Comparison of ENCODE assay signal across 21 cellular contexts in genomic region chr15:56838085-56838484, GRCh38.
DNase-seq lines count a peak whose midpoint lies in the region; ATAC-seq and TF ChIP-seq lines count a peak whose summit lies in the region.
"Had no signal": no experiment of that assay in that cellular context is flagged by ENCODE, and none has a peak within 500 bp of the region (broad histone marks: within the 10 kb centered on the region; RNA-seq: fewer than 3 reads in every experiment).

No MANE protein-coding gene starts in this region.

- no peak for ATAC-seq in SK-N-SH treated with all-trans-retinoic acid at 6 μM for 48 hours
- no peak for ATAC-seq in IMR-90 (ENCODE audit: low read depth)
- peak; percentile 92 for ATAC-seq in activated B cell treated with CpG ODN at 0.5 μM for 24 hours (ENCODE audit: low read depth)
- ATAC-seq in stimulated activated memory B cell treated with anti-CD40 and anti-IgM and Interleukin-4, amounts not matched to agents 10 μg/mL and 1 μg/mL and 100 μg/mL, for 72 hours, result peak; percentile 81
- no peak for ATAC-seq in HG03045 (IDR thresholded peaks at IDR 0.05; ENCODE audit: unreplicated experiment)
- ATAC-seq: K562 had no signal

- POLR2A ChIA-PET in SK-N-SH (lab: Yijun Ruan, JAX) (no interaction called here), IMR-90 (lab: Charles Lee; ENCODE audit: unreplicated experiment) (no interaction called here), activated B cell treated with CpG ODN at 0.5 μM for 24 hours (lab: Charles Lee) (interaction anchor here (1.0 kb wide), 1 partner anchor 104 kb away, joined by 3 read pairs; no protein-coding TSS in a partner anchor)

- 0 out of 2 replicates have a peak overlapping the region, but pooled peaks have one; percentile 57 for H3K14ac ChIP-seq in IMR-90 (replicated peaks; ENCODE audit: low read depth, low read length)

- DNase-seq in SK-N-SH, result no peak
- DNase-seq in IMR-90, result no peak
- DNase-seq in activated B cell treated with CpG ODN at 0.5 μM for 24 hours, result no peak
- no peak for DNase-seq in Ammon's horn (ENCODE audit: low spot score)
- DNase-seq in NCI-H187 treated with DMSO at 0.1 percent for 48 hours (lab: John Stamatoyannopoulos, UW), result no peak
- DNase-seq: BE2C; CD4-positive, alpha-beta memory T cell; DMS153; EL; H9; MV-4-11; NCI-H1417; NCI-H187; NCI-H2227 treated with DMSO at 0.1 percent for 48 hours; NCI-H524 treated with DMSO at 0.1 percent for 48 hours; Peyer's patch had no signal

- H3K4me3 ChIP-seq in SK-N-SH (ENCODE audit: low read depth in 2 of 2, low read length in 1 of 2), result no peak overlapping the region
- H3K4me3 ChIP-seq in IMR-90 (ENCODE audit: insufficient read depth, low read depth, low read length), result no peak overlapping the region
- H3K4me3 ChIP-seq: K562, Peyer's patch had no signal

- peaks cover 2% of the 10 kb centered on the region for H3K9me3 Mint-ChIP-seq in activated B cell treated with CpG ODN at 0.5 μM for 24 hours
- H3K9me3 Mint-ChIP-seq in stimulated activated memory B cell treated with anti-CD40 and anti-IgM and Interleukin-4, amounts not matched to agents 10 μg/mL and 1 μg/mL and 100 μg/mL, for 72 hours, result no peaks in the 10 kb centered on the region
- H3K9me3 Mint-ChIP-seq: H9 had no signal

- peaks cover 8 to 9% of the 10 kb centered on the region in 2 experiments; a peak in 3 of 4 replicates for H3K4me1 ChIP-seq in SK-N-SH (ENCODE audit: control insufficient read depth in 1 of 2, insufficient read depth in 2 of 2, low read depth in 1 of 2, low read length in 1 of 2)
- H3K4me1 ChIP-seq in IMR-90 (ENCODE audit: control insufficient read depth, insufficient read depth, low read length), result peaks cover 5% of the 10 kb centered on the region
- H3K4me1 ChIP-seq: Peyer's patch had no signal

- H4K20me1 ChIP-seq in SK-N-SH (ENCODE audit: insufficient read depth), result no peaks in the 10 kb centered on the region
- no peaks in the 10 kb centered on the region for H4K20me1 ChIP-seq in IMR-90 (ENCODE audit: insufficient read depth, low read length)

- intact Hi-C loops in IMR-90 (cut with micrococcal nuclease), result no loop called here
- intact Hi-C loops in activated B cell treated with CpG ODN at 0.5 μM for 24 hours (cut with micrococcal nuclease), result loop anchor here (2.0 to 5.0 kb wide), 3 partner anchors 49 to 106 kb away; partner anchors contain the start of genes TCF12 and ZNF280D

- H3K56ac ChIP-seq in IMR-90 (ENCODE audit: extremely low read depth, insufficient read depth, low read length), result no peak overlapping the region

- H3K27me3 Mint-ChIP-seq in activated B cell treated with CpG ODN at 0.5 μM for 24 hours, result no peaks in the 10 kb centered on the region
- no peaks in the 10 kb centered on the region for H3K27me3 Mint-ChIP-seq in stimulated activated memory B cell treated with anti-CD40 and anti-IgM and Interleukin-4, amounts not matched to agents 10 μg/mL and 1 μg/mL and 100 μg/mL, for 72 hours
- H3K27me3 Mint-ChIP-seq: CD4-positive, alpha-beta memory T cell had no signal

- no peaks in the 10 kb centered on the region for H3K9me3 ChIP-seq in SK-N-SH
- H3K9me3 ChIP-seq in IMR-90 (ENCODE audit: control insufficient read depth, insufficient read depth, low read length), result no peaks in the 10 kb centered on the region
- H3K9me3 ChIP-seq: BE2C, Peyer's patch had no signal

- no TSS peak for BruUV-seq in IMR-90 (replicated peaks; lab: Mats Ljungman, UMichigan)

- H3K4ac ChIP-seq in IMR-90 (ENCODE audit: low read depth, low read length), result 0 out of 2 replicates have a peak overlapping the region, but pooled peaks have one; percentile 1

- H3K4me3 Mint-ChIP-seq in activated B cell treated with CpG ODN at 0.5 μM for 24 hours, result no peak overlapping the region
- H3K4me3 Mint-ChIP-seq in stimulated activated memory B cell treated with anti-CD40 and anti-IgM and Interleukin-4, amounts not matched to agents 10 μg/mL and 1 μg/mL and 100 μg/mL, for 72 hours, result no peak overlapping the region
- H3K4me3 Mint-ChIP-seq: CD4-positive, alpha-beta memory T cell; H9 had no signal

- TF ChIP-seq CTCF in SK-N-SH (IDR thresholded peaks at IDR 0.05) (no peak), IMR-90 (conservative IDR thresholded peaks at IDR 0.05; ENCODE audit: low read depth, low read length) (no peak), activated B cell treated with CpG ODN at 0.5 μM for 24 hours (IDR thresholded peaks at IDR 0.05) (no peak)

- H2BK15ac ChIP-seq in IMR-90 (ENCODE audit: low read depth, low read length), result no peak overlapping the region

- no peak overlapping the region for H4K91ac ChIP-seq in IMR-90 (ENCODE audit: insufficient read depth, low read depth, low read length)

- TF ChIP-seq EP300 in SK-N-SH (IDR thresholded peaks at IDR 0.05; ENCODE audit: borderline replicate concordance in 1 of 2, low read depth in 1 of 2, low read length in 1 of 2), result no peak

- H2BK20ac ChIP-seq in IMR-90 (ENCODE audit: low read depth, low read length), result peak overlapping the region; percentile 64

- peaks cover 17% of the 10 kb centered on the region for H3F3A ChIP-seq in SK-N-SH (replicated peaks; ENCODE audit: insufficient read depth)

- H3K36me3 ChIP-seq in SK-N-SH (replicated peaks in 1 of 2; ENCODE audit: control insufficient read depth in 1 of 2, insufficient read depth in 2 of 2, low read length in 1 of 2) (no peaks in the 10 kb centered on the region), IMR-90 (ENCODE audit: control insufficient read depth, insufficient read depth, low read length) (no peaks in the 10 kb centered on the region)
- H3K36me3 ChIP-seq: BE2C, Peyer's patch had no signal

- in situ Hi-C loops in IMR-90 (cut with MboI; ENCODE audit: low sequenced_read_pairs), result no loop called here

- H2BK5ac ChIP-seq in IMR-90 (ENCODE audit: low read depth, low read length, poor library complexity, severe bottlenecking), result no peak overlapping the region

- H4K5ac ChIP-seq in IMR-90 (ENCODE audit: low read depth, low read length), result no peak overlapping the region

- no peaks in the 10 kb centered on the region for H3K36me3 Mint-ChIP-seq in activated B cell treated with CpG ODN at 0.5 μM for 24 hours (ENCODE audit: low read depth)
- peaks cover 6% of the 10 kb centered on the region for H3K36me3 Mint-ChIP-seq in stimulated activated memory B cell treated with anti-CD40 and anti-IgM and Interleukin-4, amounts not matched to agents 10 μg/mL and 1 μg/mL and 100 μg/mL, for 72 hours

- peak overlapping the region in 1 of 2 experiments; percentile 61; a peak in 1 of 4 replicates for H3K27ac ChIP-seq in SK-N-SH (ENCODE audit: low read depth in 2 of 2, low read length in 1 of 2)
- no peak overlapping the region for H3K27ac ChIP-seq in IMR-90 (ENCODE audit: insufficient read depth, low read length)
- H3K27ac ChIP-seq: 22Rv1, Peyer's patch had no signal

- H3K79me1 ChIP-seq in IMR-90 (ENCODE audit: low read depth in 1 of 2, low read length in 2 of 2), result no peaks in the 10 kb centered on the region

- H3K9me1 ChIP-seq in IMR-90 (ENCODE audit: insufficient read depth, low read length), result peaks cover 6% of the 10 kb centered on the region; the same call in 1 of the 2 replicates

- peak overlapping the region; percentile 47; the same call in 1 of the 2 replicates for H2AK5ac ChIP-seq in IMR-90 (ENCODE audit: low read depth, low read length)

- peak overlapping the region; percentile 56; the same call in 1 of the 2 replicates for H3K18ac ChIP-seq in IMR-90 (ENCODE audit: low read depth, low read length)

- H3K79me2 ChIP-seq in SK-N-SH (ENCODE audit: insufficient read depth), result no peaks in the 10 kb centered on the region

- H3K27me3 ChIP-seq in SK-N-SH (ENCODE audit: insufficient read depth) (no peaks in the 10 kb centered on the region), IMR-90 (ENCODE audit: control insufficient read depth, insufficient read depth, low read length) (no peaks in the 10 kb centered on the region)
- H3K27me3 ChIP-seq: BE2C, Peyer's patch had no signal

- H3K4me2 ChIP-seq in SK-N-SH (no peak overlapping the region), IMR-90 (ENCODE audit: low read depth, low read length) (no peak overlapping the region)

- TF ChIP-seq RAD21 in SK-N-SH (IDR thresholded peaks at IDR 0.05; ENCODE audit: low read length), result no peak
- TF ChIP-seq RAD21 in IMR-90 (IDR thresholded peaks at IDR 0.05; ENCODE audit: low read length), result no peak

- H3K9me2 ChIP-seq in SK-N-SH, result no peaks in the 10 kb centered on the region

- dilution Hi-C loops in IMR-90 (cut with HindIII; ENCODE audit: low sequenced_read_pairs, unreplicated experiment), result no loop called here

- no peak overlapping the region for H3K9ac ChIP-seq in SK-N-SH
- H3K9ac ChIP-seq in IMR-90 (ENCODE audit: low read depth, low read length), result no peak overlapping the region

- H3K4me1 Mint-ChIP-seq in activated B cell treated with CpG ODN at 0.5 μM for 24 hours, result peaks cover 41% of the 10 kb centered on the region
- peaks cover 28% of the 10 kb centered on the region for H3K4me1 Mint-ChIP-seq in stimulated activated memory B cell treated with anti-CD40 and anti-IgM and Interleukin-4, amounts not matched to agents 10 μg/mL and 1 μg/mL and 100 μg/mL, for 72 hours
- H3K4me1 Mint-ChIP-seq: H9 had no signal

- CTCF ChIA-PET in SK-N-SH (lab: Yijun Ruan, JAX) (no interaction called here), IMR-90 (lab: Yijun Ruan, JAX) (no interaction called here), activated B cell treated with CpG ODN at 0.5 μM for 24 hours (lab: Charles Lee) (no interaction called here)

- H3K23ac ChIP-seq in IMR-90 (ENCODE audit: low read depth, low read length), result peak overlapping the region; percentile 74; the same call in 1 of the 2 replicates

- peak overlapping the region; percentile 43 for H3K27ac Mint-ChIP-seq in activated B cell treated with CpG ODN at 0.5 μM for 24 hours
- H3K27ac Mint-ChIP-seq in stimulated activated memory B cell treated with anti-CD40 and anti-IgM and Interleukin-4, amounts not matched to agents 10 μg/mL and 1 μg/mL and 100 μg/mL, for 72 hours, result peak overlapping the region; percentile 15
- H3K27ac Mint-ChIP-seq: CD4-positive, alpha-beta memory T cell; H9 had no signal

- peak overlapping the region; percentile 44; the same call in 1 of the 2 replicates for H2AFZ ChIP-seq in SK-N-SH (ENCODE audit: low read depth)
- H2AFZ ChIP-seq in IMR-90 (replicated peaks; ENCODE audit: low read length, poor library complexity), result no peak overlapping the region

- no peak for TF ChIP-seq POLR2A in IMR-90 (IDR thresholded peaks at IDR 0.05; ENCODE audit: low read depth, low read length)

- H2BK120ac ChIP-seq in IMR-90 (ENCODE audit: low read depth, low read length), result peak overlapping the region; percentile 55

- H2AK9ac ChIP-seq in IMR-90 (replicated peaks; ENCODE audit: low read depth, low read length, poor library complexity), result no peak overlapping the region

- H4K8ac ChIP-seq in IMR-90 (ENCODE audit: low read depth in 2 of 2, low read length in 2 of 2), result no peak overlapping the region

- 96% methylated on average over 4 of the region's 4 CpGs for WGBS in SK-N-SH (ENCODE audit: low lambda C conversion rate)
- WGBS in IMR-90 (ENCODE audit: extremely low coverage in 2 of 2, insufficient read length in 1 of 2), 2 experiments, result no CpG with 5 or more reads among the region's 4 CpGs

TF ChIP-seq in SK-N-SH, 30 proteins besides CTCF, POLR2A, EP300 and RAD21 (continues in another document):
- TF ChIP-seq FOXJ3 (CRISPR knock-in tag; IDR thresholded peaks at IDR 0.05), result no peak

TF ChIP-seq in IMR-90, 13 proteins besides CTCF, POLR2A, EP300 and RAD21 (continues in another document):
- TF ChIP-seq BHLHE40 (IDR thresholded peaks at IDR 0.05; ENCODE audit: low read depth, low read length) (no peak), NFE2L2 (IDR thresholded peaks at IDR 0.05; ENCODE audit: low read depth, low read length) (no peak), FOS (IDR thresholded peaks at IDR 0.05; ENCODE audit: low read depth, low read length) (no peak)

Comparison
In these comparisons a context has a peak if more than half of its experiments do, and no peak if none do; other contexts are left out.
1. ATAC-seq: peak in activated B cell treated with CpG ODN at 0.5 μM for 24 hours (single experiment) and stimulated activated memory B cell treated with anti-CD40 and anti-IgM and Interleukin-4, amounts not matched to agents 10 μg/mL and 1 μg/mL and 100 μg/mL, for 72 hours (single experiment); none in SK-N-SH treated with all-trans-retinoic acid at 6 μM for 48 hours (single experiment), IMR-90 (single experiment) and HG03045 (single experiment).